8 cellular contexts compared by ENCODE assay signal in the genomic region with DNA sequence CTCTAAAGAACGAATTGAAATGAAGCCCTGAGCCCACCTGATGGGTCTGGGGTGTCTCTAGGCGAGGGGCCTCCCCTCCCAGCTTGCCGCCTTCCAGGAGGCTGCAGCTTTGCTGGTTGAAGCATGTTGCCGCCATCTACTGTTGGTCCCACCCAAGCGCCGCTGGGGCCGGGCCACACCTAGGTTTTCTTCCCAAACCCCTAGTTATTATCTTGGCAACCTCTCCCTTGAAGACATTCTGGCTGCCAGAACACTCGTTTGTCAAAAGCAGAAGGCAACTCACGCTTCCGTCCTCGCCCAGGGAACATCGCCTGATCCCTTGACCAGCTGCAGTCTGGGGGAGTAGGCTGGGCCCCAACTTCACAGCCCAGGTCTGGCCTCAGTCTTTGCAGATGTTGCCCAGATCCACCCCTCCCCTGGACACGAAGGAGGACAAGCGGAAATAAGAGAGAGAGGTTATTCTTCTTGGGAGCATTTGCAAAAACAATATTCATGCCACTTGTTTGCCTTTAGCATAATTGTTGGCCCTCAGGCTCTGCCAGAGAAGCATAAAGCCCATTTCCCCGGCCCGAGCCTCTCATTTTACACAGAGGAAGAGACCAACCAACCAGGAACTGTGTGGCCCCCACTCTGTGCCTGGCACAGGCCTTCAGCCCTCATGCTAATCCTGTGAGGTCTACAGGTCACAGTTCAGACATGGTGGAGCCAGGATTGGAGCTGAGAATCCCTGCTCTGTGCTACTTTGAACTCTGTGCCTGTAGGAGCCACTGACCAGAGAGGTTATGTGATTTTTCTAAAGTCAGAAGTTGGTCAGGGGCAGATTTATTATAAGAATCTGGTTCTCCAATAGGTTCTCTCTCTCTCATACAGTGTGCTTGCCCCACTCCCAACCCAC. TPM values are rescaled to one million over a fixed set of nuclear protein-coding genes. Genes with fewer than 3 reads are reported as not detected.
DNase-seq lines count a peak whose midpoint lies in the region; ATAC-seq and TF ChIP-seq lines count a peak whose summit lies in the region.

No MANE protein-coding gene starts in this region.

- H3K27me3 Mint-ChIP-seq in endothelial cell (ENCODE audit: unreplicated experiment), result peaks cover 23% of the 10 kb centered on the region
- peaks cover 33% of the 10 kb centered on the region for H3K27me3 Mint-ChIP-seq in neural crest cell (ENCODE audit: low read depth)

- no peak overlapping the region for H3K4me3 ChIP-seq in BE2C (ENCODE audit: low read depth, low read length)

- no peaks in the 10 kb centered on the region for H3K9me3 ChIP-seq in BE2C

- peaks cover 9% of the 10 kb centered on the region for H3K36me3 Mint-ChIP-seq in endothelial cell (ENCODE audit: low read depth, unreplicated experiment)
- H3K36me3 Mint-ChIP-seq in neural crest cell (ENCODE audit: low read depth), result no peaks in the 10 kb centered on the region

- H3K4me1 ChIP-seq in BE2C, result no peaks in the 10 kb centered on the region

- no peaks in the 10 kb centered on the region for H3K36me3 ChIP-seq in BE2C

- DNase-seq in BE2C (peak; percentile 23), KBM-7 (peak; percentile 61), endothelial cell (ENCODE audit: low spot score) (peak; percentile 47), neural crest cell (ENCODE audit: low read depth, low spot score) (no peak), Ammon's horn (ENCODE audit: low spot score) (no peak), LoVo (ENCODE audit: low spot score) (no peak)

- H3K4me1 Mint-ChIP-seq in endothelial cell (ENCODE audit: unreplicated experiment) (peaks cover 96% of the 10 kb centered on the region), neural crest cell (peaks cover 31% of the 10 kb centered on the region)

- peaks cover 38% of the 10 kb centered on the region for H3K27me3 ChIP-seq in BE2C

- peak; percentile 11; the same call in 1 of the 2 replicates for TF ChIP-seq CTCF in BE2C (IDR thresholded peaks at IDR 0.05; ENCODE audit: low read depth, low read length)
- peak; percentile 23 for TF ChIP-seq CTCF in endothelial cell (IDR thresholded peaks at IDR 0.05; ENCODE audit: unreplicated experiment)
- peak; percentile 66 for TF ChIP-seq CTCF in neural crest cell (conservative IDR thresholded peaks at IDR 0.05)

- no peaks in the 10 kb centered on the region for H3K9me3 Mint-ChIP-seq in endothelial cell (ENCODE audit: unreplicated experiment)
- H3K9me3 Mint-ChIP-seq in neural crest cell, result no peaks in the 10 kb centered on the region

- peak overlapping the region; percentile 96 for H3K27ac Mint-ChIP-seq in endothelial cell (ENCODE audit: unreplicated experiment)
- H3K27ac Mint-ChIP-seq in neural crest cell (ENCODE audit: unreplicated experiment), result no peak overlapping the region

- H3K4me3 Mint-ChIP-seq in endothelial cell (ENCODE audit: unreplicated experiment) (peak overlapping the region; percentile 68), neural crest cell (no peak overlapping the region)

- ATAC-seq in HG03432 (IDR thresholded peaks at IDR 0.05; ENCODE audit: unreplicated experiment) (no peak), HG03025 (IDR thresholded peaks at IDR 0.05; ENCODE audit: low FRiP score, unreplicated experiment) (no peak)

- in situ Hi-C loops in KBM-7 (cut with MboI; ENCODE audit: low pct_unique_long_range_greater_than_20kb, low sequenced_read_pairs), result loop anchor here (10.0 to 25.0 kb wide), 2 partner anchors 108 to 416 kb away; a partner anchor contains a TSS

RNA-seq across cellular contexts. Expression of a gene that starts 6.7 kb away (rescaled TPM):
- 0.52 TPM for polyA plus RNA-seq in BE2C (2012; ENCODE audit: insufficient read depth, insufficient read length, low read depth)
- total RNA-seq in endothelial cell (ENCODE audit: unreplicated experiment), result 273 TPM
- 0.30 and 0.68 TPM in 2 replicates for total RNA-seq in neural crest cell

Comparison
In these comparisons a context has a peak if more than half of its experiments do, and no peak if none do; other contexts are left out.
1. DNase-seq: peak in BE2C (single experiment), KBM-7 (single experiment) and endothelial cell (single experiment); none in neural crest cell (single experiment), Ammon's horn (single experiment) and LoVo (single experiment).
2. CTCF ChIP-seq: peak in every context shown above with its lines; median percentile 66 in neural crest cell; 23 in endothelial cell; 11 in BE2C.
3. RNA of a gene that starts 6.7 kb away (total RNA-seq): 273 TPM in endothelial cell (single experiment); 0.30 to 0.68 TPM in neural crest cell; every median in the first group is over 100 times any median in the second.